In the genomic region with DNA sequence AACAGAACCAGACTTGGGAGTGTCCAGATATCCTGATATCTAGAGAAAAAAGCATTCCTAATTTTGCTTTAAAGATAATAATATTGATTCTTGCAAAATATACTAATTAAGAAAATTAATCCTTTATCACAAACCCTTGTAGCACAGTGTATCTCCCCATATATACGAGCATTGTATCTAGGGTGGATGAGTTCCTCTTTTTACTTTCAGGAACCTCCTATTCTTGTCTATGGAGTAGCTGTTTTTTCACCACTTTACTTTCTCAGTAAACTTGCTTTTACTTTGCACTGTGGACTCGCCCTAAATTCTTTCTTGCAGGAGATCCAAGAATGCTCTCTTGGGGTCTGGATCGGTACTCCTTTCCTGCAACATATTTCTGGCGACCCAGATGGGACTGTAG, we compare ENCODE assay signal across 18 cellular contexts.
A peak's percentile ranks its signal among the peaks of the same experiment; 100 is the strongest.
DNase-seq lines count a peak whose midpoint lies in the region; ATAC-seq and TF ChIP-seq lines count a peak whose summit lies in the region.
"Had no signal": no experiment of that assay in that cellular context is flagged by ENCODE, and none has a peak within 500 bp of the region (broad histone marks: within the 10 kb centered on the region; RNA-seq: fewer than 3 reads in every experiment).

No MANE protein-coding gene starts in this region.

- no peaks in the 10 kb centered on the region for H3K9me3 ChIP-seq in hepatocyte (ENCODE audit: low read depth)
- H3K9me3 ChIP-seq: Caco-2, colonic mucosa, esophagus muscularis mucosa, tibial artery had no signal

- ATAC-seq in GM18511 (IDR thresholded peaks at IDR 0.05; ENCODE audit: unreplicated experiment) (peak; percentile 75), GM21390 (IDR thresholded peaks at IDR 0.05; ENCODE audit: unreplicated experiment) (peak; percentile 90), HG02938 (IDR thresholded peaks at IDR 0.05; ENCODE audit: unreplicated experiment) (peak; percentile 79)
- ATAC-seq: left cardiac atrium, Right ventricle myocardium inferior had no signal

- H3K4me2 ChIP-seq in hepatocyte = no peak overlapping the region

- TF ChIP-seq CTCF in dorsolateral prefrontal cortex (IDR thresholded peaks at IDR 0.05 in 54 of 56, conservative IDR thresholded peaks at IDR 0.05 in 2 of 56; ENCODE audit: low read depth in 1 of 56, partially characterized antibody in 56 of 56) (no peak), hepatocyte (IDR thresholded peaks at IDR 0.05; ENCODE audit: poor library complexity) (no peak)

- H3K27ac ChIP-seq in dorsolateral prefrontal cortex = peak overlapping the region in 1 of 59 donors; percentile 8
- H3K27ac ChIP-seq in hepatocyte = no peak overlapping the region
- H3K27ac ChIP-seq: colonic mucosa, esophagus muscularis mucosa, tibial artery had no signal

- H3K9me2 ChIP-seq in hepatocyte (replicated peaks; ENCODE audit: insufficient read depth) = no peaks in the 10 kb centered on the region

- no peak overlapping the region for H2AFZ ChIP-seq in hepatocyte

- DNase-seq in Kasumi-1 (lab: John Stamatoyannopoulos, UW) = peak; percentile 25 to 28
- DNase-seq in dorsolateral prefrontal cortex = no peak
- no peak for DNase-seq in HCEC 1CT
- no peak for DNase-seq in hepatocyte (ENCODE audit: low spot score)
- DNase-seq in GOT3 (lab: John Stamatoyannopoulos, UW) = no peak
- DNase-seq: activated CD4-positive, alpha-beta T cell treated with anti-CD3 and anti-CD28 coated beads, Interleukin-2, amount 10 ng/mL, durations not matched to agents 7 days and 5 days; anterior cingulate cortex; Caco-2; colonic mucosa; left cardiac atrium; NCI-H2081 treated with DMSO at 0.1 percent for 48 hours; stimulated activated CD8-positive, alpha-beta memory T cell treated with anti-CD3 and anti-CD28 coated beads, Interleukin-4, amount 100 ng/mL, for 48 hours; tibial artery had no signal

- H3K27me3 ChIP-seq in dorsolateral prefrontal cortex (peaks cover 0 to 45% (median 2%) of the 10 kb centered on the region in 45 donors), hepatocyte (no peaks in the 10 kb centered on the region)
- H3K27me3 ChIP-seq: colonic mucosa, esophagus muscularis mucosa, tibial artery had no signal

- H3K36me3 ChIP-seq in hepatocyte (replicated peaks; ENCODE audit: insufficient read depth, low read depth) = no peaks in the 10 kb centered on the region
- H3K36me3 ChIP-seq: colonic mucosa, esophagus muscularis mucosa, tibial artery had no signal

- 74% methylated on average over 4 of the region's 4 CpGs for WGBS in hepatocyte (ENCODE audit: low lambda C conversion rate, missing lambda C conversion rate)

- no peaks in the 10 kb centered on the region for H4K20me1 ChIP-seq in hepatocyte (ENCODE audit: insufficient read depth, poor library complexity, severe bottlenecking)

- H3K4me3 ChIP-seq in dorsolateral prefrontal cortex = no peak overlapping the region
- H3K4me3 ChIP-seq in hepatocyte = no peak overlapping the region
- H3K4me3 ChIP-seq: colonic mucosa, esophagus muscularis mucosa, tibial artery had no signal

- no peaks in the 10 kb centered on the region for H3K79me2 ChIP-seq in hepatocyte

- intact Hi-C loops in dorsolateral prefrontal cortex (cut with DNase I) = no loop called here

- H3K4me1 ChIP-seq in hepatocyte (ENCODE audit: insufficient read depth) = no peaks in the 10 kb centered on the region
- H3K4me1 ChIP-seq: Caco-2, colonic mucosa, esophagus muscularis mucosa, tibial artery had no signal

Comparison
In these comparisons a context has a peak if more than half of its experiments do, and no peak if none do; other contexts are left out.
1. DNase-seq: peak in Kasumi-1 (2 of 2); none in dorsolateral prefrontal cortex (0 of 10), HCEC 1CT (single experiment), hepatocyte (single experiment) and GOT3 (single experiment).
2. Peak in every context shown above with its lines, with median percentiles within 50 percentile points of each other: ATAC-seq.